In genomic region chr2:239261336-239261735, GRCh38 we compare ENCODE assay signal across 21 cellular contexts.
DNase-seq lines count a peak whose midpoint lies in the region; TF ChIP-seq lines count a peak whose summit lies in the region.
"Had no signal": no experiment of that assay in that cellular context is flagged by ENCODE, and none has a peak within 500 bp of the region (broad histone marks: within the 10 kb centered on the region; RNA-seq: fewer than 3 reads in every experiment).

No MANE protein-coding gene starts in this region.

- H3K4me3 Mint-ChIP-seq in dendritic cell treated with granulocyte-macrophage colony-stimulating factor and Interleukin-4, amounts not matched to agents 40 ng/mL and 50 ng/mL, for 4 days, result no peak overlapping the region
- H3K4me3 Mint-ChIP-seq: activated B cell treated with CpG ODN at 0.5 μM for 24 hours; nephron; stimulated activated naive CD8-positive, alpha-beta T cell treated with anti-CD3 and anti-CD28 coated beads, Interleukin-15, Interleukin-2, amounts not matched to agents 100 ng/mL and 50 ng/mL, for 24 hours had no signal

- peaks cover 79% of the 10 kb centered on the region for H3K4me1 ChIP-seq in BLaER1
- peaks cover 76 to 97% (median 85%) of the 10 kb centered on the region in 10 experiments for H3K4me1 ChIP-seq in BLaER1 treated with 17β-estradiol and CSF1 and Interleukin-3, amounts not matched to agents 10 nM and 100 nM
- peaks cover 93 to 100% of the 10 kb centered on the region in 2 experiments for H3K4me1 ChIP-seq in neutrophil (ENCODE audit: control insufficient read depth in 1 of 2, insufficient read depth in 1 of 2, low read depth in 1 of 2, low read length in 1 of 2)

- H3K27me3 ChIP-seq in BLaER1, result no peaks in the 10 kb centered on the region
- H3K27me3 ChIP-seq in BLaER1 treated with 17β-estradiol and CSF1 and Interleukin-3, amounts not matched to agents 10 nM and 100 nM, result peaks cover 0 to 6% (median 0%) of the 10 kb centered on the region in 11 experiments; a peak in 2 of 22 replicates
- H3K27me3 ChIP-seq in neutrophil, result no peaks in the 10 kb centered on the region
- H3K27me3 ChIP-seq: left lung, MG63, tibial artery had no signal

- H3K27ac ChIP-seq in BLaER1 (peak overlapping the region; percentile 74), neutrophil (peak overlapping the region; percentile 86)
- peak overlapping the region in 6 of 11 experiments; percentile 14 to 55 (median 42); a peak in 10 of 22 replicates for H3K27ac ChIP-seq in BLaER1 treated with 17β-estradiol and CSF1 and Interleukin-3, amounts not matched to agents 10 nM and 100 nM
- H3K27ac ChIP-seq: tibial artery had no signal

- H3K36me3 ChIP-seq in BLaER1, result peaks cover 10% of the 10 kb centered on the region
- peaks cover 0 to 9% (median 0%) of the 10 kb centered on the region in 11 experiments; a peak in 6 of 22 replicates for H3K36me3 ChIP-seq in BLaER1 treated with 17β-estradiol and CSF1 and Interleukin-3, amounts not matched to agents 10 nM and 100 nM
- H3K36me3 ChIP-seq in neutrophil, result no peaks in the 10 kb centered on the region
- H3K36me3 ChIP-seq: left lung, MG63, tibial artery had no signal

- peaks cover 32% of the 10 kb centered on the region for H3K36me3 Mint-ChIP-seq in dendritic cell treated with granulocyte-macrophage colony-stimulating factor and Interleukin-4, amounts not matched to agents 40 ng/mL and 50 ng/mL, for 4 days (ENCODE audit: low read depth)

- no peak for DNase-seq in NCI-H446 treated with DMSO at 0.1 percent for 48 hours (lab: John Stamatoyannopoulos, UW)
- DNase-seq in DMS 273 treated with DMSO at 0.1 percent for 48 hours (lab: John Stamatoyannopoulos, UW), result no peak
- no peak for DNase-seq in SIG-M5 (lab: John Stamatoyannopoulos, UW)
- DNase-seq: activated B cell treated with CpG ODN at 0.5 μM for 24 hours; COR-L47; DMS79 treated with DMSO at 0.1 percent for 48 hours; foreskin fibroblast; immature natural killer cell; left lung; MG63; NCI-H2081 treated with DMSO at 0.1 percent for 48 hours; NCI-H446; OCI-M1; stimulated activated CD4-positive, alpha-beta T cell treated with anti-CD3 and anti-CD28 coated beads, Interleukin-15, amount 100 ng/mL, for 24 hours; tibial artery had no signal

- intact Hi-C loops in dendritic cell treated with granulocyte-macrophage colony-stimulating factor and Interleukin-4, amounts not matched to agents 40 ng/mL and 50 ng/mL, for 4 days (cut with micrococcal nuclease), result no loop called here

- peaks cover 66% of the 10 kb centered on the region for H4K20me1 ChIP-seq in BLaER1
- peaks cover 22 to 93% (median 64%) of the 10 kb centered on the region in 11 experiments for H4K20me1 ChIP-seq in BLaER1 treated with 17β-estradiol and CSF1 and Interleukin-3, amounts not matched to agents 10 nM and 100 nM

- no peaks in the 10 kb centered on the region for H3K9me3 Mint-ChIP-seq in dendritic cell treated with granulocyte-macrophage colony-stimulating factor and Interleukin-4, amounts not matched to agents 40 ng/mL and 50 ng/mL, for 4 days

- peaks cover 18% of the 10 kb centered on the region for H3K9me3 ChIP-seq in BLaER1
- peaks cover 7 to 20% (median 18%) of the 10 kb centered on the region in 11 experiments; a peak in 20 of 22 replicates for H3K9me3 ChIP-seq in BLaER1 treated with 17β-estradiol and CSF1 and Interleukin-3, amounts not matched to agents 10 nM and 100 nM (replicated peaks in 1 of 11)
- H3K9me3 ChIP-seq in neutrophil, result no peaks in the 10 kb centered on the region
- H3K9me3 ChIP-seq: left lung had no signal

- H3K9ac ChIP-seq in BLaER1, result no peak overlapping the region
- peak overlapping the region in 3 of 11 experiments; percentile 16 to 26 (median 20); a peak in 2 of 22 replicates for H3K9ac ChIP-seq in BLaER1 treated with 17β-estradiol and CSF1 and Interleukin-3, amounts not matched to agents 10 nM and 100 nM

- H3K4me1 Mint-ChIP-seq in dendritic cell treated with granulocyte-macrophage colony-stimulating factor and Interleukin-4, amounts not matched to agents 40 ng/mL and 50 ng/mL, for 4 days (ENCODE audit: low read depth), result peaks cover 100% of the 10 kb centered on the region

- H3K27me3 Mint-ChIP-seq in dendritic cell treated with granulocyte-macrophage colony-stimulating factor and Interleukin-4, amounts not matched to agents 40 ng/mL and 50 ng/mL, for 4 days, result no peaks in the 10 kb centered on the region
- H3K27me3 Mint-ChIP-seq: stimulated activated naive CD8-positive, alpha-beta T cell treated with anti-CD3 and anti-CD28 coated beads, Interleukin-15, Interleukin-2, amounts not matched to agents 100 ng/mL and 50 ng/mL, for 24 hours had no signal

- H3K27ac Mint-ChIP-seq in dendritic cell treated with granulocyte-macrophage colony-stimulating factor and Interleukin-4, amounts not matched to agents 40 ng/mL and 50 ng/mL, for 4 days, result peak overlapping the region; percentile 99
- H3K27ac Mint-ChIP-seq: activated B cell treated with CpG ODN at 0.5 μM for 24 hours; stimulated activated naive CD8-positive, alpha-beta T cell treated with anti-CD3 and anti-CD28 coated beads, Interleukin-15, Interleukin-2, amounts not matched to agents 100 ng/mL and 50 ng/mL, for 24 hours had no signal

- H3K4me2 ChIP-seq in BLaER1, result peak overlapping the region; percentile 65
- peak overlapping the region; percentile 70 to 93 (median 79) for H3K4me2 ChIP-seq in BLaER1 treated with 17β-estradiol and CSF1 and Interleukin-3, amounts not matched to agents 10 nM and 100 nM

- no peak for TF ChIP-seq CTCF in neutrophil (IDR thresholded peaks at IDR 0.05)

- no peak overlapping the region for H3K4me3 ChIP-seq in BLaER1
- H3K4me3 ChIP-seq in BLaER1 treated with 17β-estradiol and CSF1 and Interleukin-3, amounts not matched to agents 10 nM and 100 nM, result no peak overlapping the region
- H3K4me3 ChIP-seq in neutrophil (ENCODE audit: low read depth in 1 of 2, low read length in 1 of 2), result no peak overlapping the region
- H3K4me3 ChIP-seq: left lung, MG63, tibial artery had no signal
